20 cellular contexts compared by ENCODE assay signal in genomic region chr19:46598372-46598917, GRCh38. TPM values are rescaled to one million over a fixed set of nuclear protein-coding genes. Genes with fewer than 3 reads are reported as not detected.
DNase-seq lines count a peak whose midpoint lies in the region; ATAC-seq and TF ChIP-seq lines count a peak whose summit lies in the region.
"Had no signal": no experiment of that assay in that cellular context is flagged by ENCODE, and none has a peak within 500 bp of the region (broad histone marks: within the 10 kb centered on the region; RNA-seq: fewer than 3 reads in every experiment).

No MANE protein-coding gene starts in this region.

- peaks cover 6% of the 10 kb centered on the region for H3K4me1 ChIP-seq in HEK293 (ENCODE audit: control insufficient read depth, insufficient read depth, low read length)
- no peaks in the 10 kb centered on the region for H3K4me1 ChIP-seq in SJCRH30

- peaks cover 4% of the 10 kb centered on the region for H3K9me3 Mint-ChIP-seq in activated naive CD8-positive, alpha-beta T cell (ENCODE audit: low read depth)
- peaks cover 11% of the 10 kb centered on the region for H3K9me3 Mint-ChIP-seq in activated naive CD8-positive, alpha-beta T cell treated with anti-CD3 and anti-CD28 coated beads for 36 hours
- peaks cover 8% of the 10 kb centered on the region for H3K9me3 Mint-ChIP-seq in central memory CD8-positive, alpha-beta T cell

- no peak overlapping the region for H3K27ac ChIP-seq in HEK293 (ENCODE audit: extremely low read depth, low read depth, low read length)
- no peak overlapping the region for H3K27ac ChIP-seq in SJCRH30
- H3K27ac ChIP-seq: 22Rv1, BLaER1, C4-2B had no signal

- no peaks in the 10 kb centered on the region for H3K27me3 Mint-ChIP-seq in activated naive CD8-positive, alpha-beta T cell
- H3K27me3 Mint-ChIP-seq in activated naive CD8-positive, alpha-beta T cell treated with anti-CD3 and anti-CD28 coated beads for 36 hours, result no peaks in the 10 kb centered on the region
- H3K27me3 Mint-ChIP-seq in central memory CD8-positive, alpha-beta T cell, result no peaks in the 10 kb centered on the region
- H3K27me3 Mint-ChIP-seq: B cell had no signal

- H3K27me3 ChIP-seq in SJCRH30, result no peaks in the 10 kb centered on the region
- H3K27me3 ChIP-seq: BLaER1 had no signal

- H3K4me3 Mint-ChIP-seq in activated naive CD8-positive, alpha-beta T cell, result no peak overlapping the region
- no peak overlapping the region for H3K4me3 Mint-ChIP-seq in activated naive CD8-positive, alpha-beta T cell treated with anti-CD3 and anti-CD28 coated beads for 36 hours
- H3K4me3 Mint-ChIP-seq in central memory CD8-positive, alpha-beta T cell, result no peak overlapping the region
- H3K4me3 Mint-ChIP-seq: B cell, GM23338, H9 had no signal

- POLR2A ChIA-PET in HEK293 (lab: Yijun Ruan, JAX), result no interaction called here

- H3K36me3 ChIP-seq in HEK293 (ENCODE audit: control insufficient read depth in 2 of 2, insufficient read depth in 1 of 2, low read length in 2 of 2) (peaks cover 0 to 6% of the 10 kb centered on the region in 2 experiments; a peak in 1 of 3 replicates), SJCRH30 (no peaks in the 10 kb centered on the region)
- H3K36me3 ChIP-seq: BLaER1 had no signal

- CTCF ChIA-PET in HEK293 (lab: Yijun Ruan, JAX), result interaction anchor here (0.5 to 1.6 kb wide), 6 partner anchors 27 to 404 kb away, joined by 3 to 8 read pairs (median 4); partner anchors contain the start of genes DACT3 and GNG8

- H3K36me3 Mint-ChIP-seq in activated naive CD8-positive, alpha-beta T cell, result peaks cover 3% of the 10 kb centered on the region
- H3K36me3 Mint-ChIP-seq in activated naive CD8-positive, alpha-beta T cell treated with anti-CD3 and anti-CD28 coated beads for 36 hours, result peaks cover 25% of the 10 kb centered on the region
- H3K36me3 Mint-ChIP-seq in central memory CD8-positive, alpha-beta T cell (ENCODE audit: insufficient read depth), result peaks cover 14% of the 10 kb centered on the region

- H3K4me3 ChIP-seq in HEK293 (ENCODE audit: low read depth, low read length) (no peak overlapping the region), SJCRH30 (no peak overlapping the region)
- H3K4me3 ChIP-seq: BLaER1, GM12878, GM23338 had no signal

- H3K4me1 Mint-ChIP-seq in activated naive CD8-positive, alpha-beta T cell (ENCODE audit: low read depth), result peaks cover 27% of the 10 kb centered on the region
- H3K4me1 Mint-ChIP-seq in activated naive CD8-positive, alpha-beta T cell treated with anti-CD3 and anti-CD28 coated beads for 36 hours, result peaks cover 17% of the 10 kb centered on the region
- peaks cover 22% of the 10 kb centered on the region for H3K4me1 Mint-ChIP-seq in central memory CD8-positive, alpha-beta T cell

- DNase-seq in activated naive CD8-positive, alpha-beta T cell treated with anti-CD3 and anti-CD28 coated beads for 36 hours, result no peak
- no peak for DNase-seq in central memory CD8-positive, alpha-beta T cell (ENCODE audit: low spot score in 2 of 2)
- DNase-seq in SJCRH30 (no peak), NCI-H82 (lab: John Stamatoyannopoulos, UW) (no peak)
- DNase-seq: CD4-positive, CD25-positive, alpha-beta regulatory T cell; CD8-positive, alpha-beta memory T cell; DMS 273 treated with DMSO at 0.1 percent for 48 hours; DMS79; EL; GDM1; H9 had no signal

- H3K9me3 ChIP-seq in HEK293 (ENCODE audit: control insufficient read depth, insufficient read depth, low read depth, low read length) (no peaks in the 10 kb centered on the region), SJCRH30 (replicated peaks) (0 out of 2 replicates have a peak, but pooled peaks cover 7% of the 10 kb centered on the region)

- peak overlapping the region; percentile 22 for H3K27ac Mint-ChIP-seq in activated naive CD8-positive, alpha-beta T cell
- no peak overlapping the region for H3K27ac Mint-ChIP-seq in activated naive CD8-positive, alpha-beta T cell treated with anti-CD3 and anti-CD28 coated beads for 36 hours
- H3K27ac Mint-ChIP-seq in central memory CD8-positive, alpha-beta T cell (ENCODE audit: low read depth), result peak overlapping the region; percentile 56
- H3K27ac Mint-ChIP-seq: B cell, GM23338, H9 had no signal

- no peak for ATAC-seq in central memory CD8-positive, alpha-beta T cell (replicated peaks; ENCODE audit: extremely low read depth, poor library complexity, severe bottlenecking)
- ATAC-seq: GM12878, GM23338 had no signal

- no peak for TF ChIP-seq CTCF in HEK293 (tag by site-specific recombination; IDR thresholded peaks at IDR 0.05)

TF ChIP-seq in HEK293, 187 proteins besides CTCF, POLR2A, EP300 and RAD21:
- TF ChIP-seq ZNF433 (tag by site-specific recombination; IDR thresholded peaks at IDR 0.05; ENCODE audit: low read depth) (no peak), SETDB1 (IDR thresholded peaks at IDR 0.05; ENCODE audit: insufficient read length, low read length) (peak; percentile 80)

RNA-seq across cellular contexts. Expression of gene CALM3, which starts 2.7 kb away (rescaled TPM):
- total RNA-seq in activated naive CD8-positive, alpha-beta T cell treated with anti-CD3 and anti-CD28 coated beads for 36 hours, result 100 to 1,000 TPM; 567 TPM
- 239 and 247 TPM in 2 replicates for total RNA-seq in SJCRH30 (2014; rRNA removed; shearing (Covaris generic))

RNA-seq across cellular contexts. Expression of gene PTGIR, which starts 26.4 kb away (rescaled TPM):
- total RNA-seq in activated naive CD8-positive, alpha-beta T cell treated with anti-CD3 and anti-CD28 coated beads for 36 hours, result 10 to 100 TPM; 43.9 to 46.7 TPM
- not detected in 2 replicates for total RNA-seq in SJCRH30 (2014; rRNA removed; shearing (Covaris generic))
- total RNA-seq: GM23338, H9 had no signal

RNA-seq across cellular contexts. Expression of gene GNG8, which starts 37.6 kb away (rescaled TPM):
- total RNA-seq in activated naive CD8-positive, alpha-beta T cell treated with anti-CD3 and anti-CD28 coated beads for 36 hours, result 10 to 100 TPM; 20.4 to 21.3 TPM
- total RNA-seq in SJCRH30 (2014; rRNA removed; shearing (Covaris generic)), result not detected in 2 replicates
- total RNA-seq: CD4-positive, CD25-positive, alpha-beta regulatory T cell; GM12878; GM23338; H4; H9 had no signal

Comparison
In these comparisons a context has a peak if more than half of its experiments do, and no peak if none do; other contexts are left out.
1. RNA of gene PTGIR, which starts 26.4 kb away (total RNA-seq): 43.9 to 46.7 TPM in activated naive CD8-positive, alpha-beta T cell treated with anti-CD3 and anti-CD28 coated beads for 36 hours; not detected in SJCRH30; every median in the first group is over 10 times any median in the second.
2. RNA of gene GNG8, which starts 37.6 kb away (total RNA-seq): 20.4 to 21.3 TPM in activated naive CD8-positive, alpha-beta T cell treated with anti-CD3 and anti-CD28 coated beads for 36 hours; not detected in SJCRH30; every median in the first group is over 10 times any median in the second.